Comparison of ENCODE assay signal across 1 cellular context in the genomic region with DNA sequence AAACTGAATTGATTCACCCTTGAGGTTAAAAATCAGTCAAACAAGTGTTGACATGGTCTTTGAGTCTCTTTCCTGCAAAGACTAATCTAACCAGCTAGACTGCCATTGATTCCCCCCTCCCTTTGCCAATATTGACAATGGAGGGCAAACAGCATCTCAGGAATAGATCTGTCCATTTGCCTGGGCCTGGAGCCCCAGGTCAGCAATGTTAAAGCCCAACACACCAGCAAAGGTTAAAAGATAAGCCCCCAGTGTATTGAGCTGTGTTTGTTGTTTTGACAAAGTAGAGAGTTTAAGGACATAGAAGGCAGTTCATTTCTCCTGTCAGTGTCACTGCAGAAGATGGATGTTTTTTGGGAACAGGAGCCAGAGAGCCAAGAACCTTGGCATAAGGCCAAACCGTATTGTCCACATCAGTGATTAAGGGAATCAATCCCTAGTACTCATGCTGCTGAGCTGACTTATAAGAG.
TF ChIP-seq lines count a peak whose summit lies in the region.

No MANE protein-coding gene starts in this region.

TF ChIP-seq in HepG2, 621 proteins besides CTCF, POLR2A, EP300 and RAD21 (continued from another document and continues in another):
- TF ChIP-seq, protein P1, sequence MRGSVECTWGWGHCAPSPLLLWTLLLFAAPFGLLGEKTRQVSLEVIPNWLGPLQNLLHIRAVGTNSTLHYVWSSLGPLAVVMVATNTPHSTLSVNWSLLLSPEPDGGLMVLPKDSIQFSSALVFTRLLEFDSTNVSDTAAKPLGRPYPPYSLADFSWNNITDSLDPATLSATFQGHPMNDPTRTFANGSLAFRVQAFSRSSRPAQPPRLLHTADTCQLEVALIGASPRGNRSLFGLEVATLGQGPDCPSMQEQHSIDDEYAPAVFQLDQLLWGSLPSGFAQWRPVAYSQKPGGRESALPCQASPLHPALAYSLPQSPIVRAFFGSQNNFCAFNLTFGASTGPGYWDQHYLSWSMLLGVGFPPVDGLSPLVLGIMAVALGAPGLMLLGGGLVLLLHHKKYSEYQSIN (CRISPR knock-in tag; IDR thresholded peaks at IDR 0.05; ENCODE audit: borderline replicate concordance) = no peak
- TF ChIP-seq, protein P2, sequence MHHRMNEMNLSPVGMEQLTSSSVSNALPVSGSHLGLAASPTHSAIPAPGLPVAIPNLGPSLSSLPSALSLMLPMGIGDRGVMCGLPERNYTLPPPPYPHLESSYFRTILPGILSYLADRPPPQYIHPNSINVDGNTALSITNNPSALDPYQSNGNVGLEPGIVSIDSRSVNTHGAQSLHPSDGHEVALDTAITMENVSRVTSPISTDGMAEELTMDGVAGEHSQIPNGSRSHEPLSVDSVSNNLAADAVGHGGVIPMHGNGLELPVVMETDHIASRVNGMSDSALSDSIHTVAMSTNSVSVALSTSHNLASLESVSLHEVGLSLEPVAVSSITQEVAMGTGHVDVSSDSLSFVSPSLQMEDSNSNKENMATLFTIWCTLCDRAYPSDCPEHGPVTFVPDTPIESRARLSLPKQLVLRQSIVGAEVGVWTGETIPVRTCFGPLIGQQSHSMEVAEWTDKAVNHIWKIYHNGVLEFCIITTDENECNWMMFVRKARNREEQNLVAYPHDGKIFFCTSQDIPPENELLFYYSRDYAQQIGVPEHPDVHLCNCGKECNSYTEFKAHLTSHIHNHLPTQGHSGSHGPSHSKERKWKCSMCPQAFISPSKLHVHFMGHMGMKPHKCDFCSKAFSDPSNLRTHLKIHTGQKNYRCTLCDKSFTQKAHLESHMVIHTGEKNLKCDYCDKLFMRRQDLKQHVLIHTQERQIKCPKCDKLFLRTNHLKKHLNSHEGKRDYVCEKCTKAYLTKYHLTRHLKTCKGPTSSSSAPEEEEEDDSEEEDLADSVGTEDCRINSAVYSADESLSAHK (CRISPR knock-in tag; IDR thresholded peaks at IDR 0.05; ENCODE audit: borderline replicate concordance) = no peak
- TF ChIP-seq, protein P3, sequence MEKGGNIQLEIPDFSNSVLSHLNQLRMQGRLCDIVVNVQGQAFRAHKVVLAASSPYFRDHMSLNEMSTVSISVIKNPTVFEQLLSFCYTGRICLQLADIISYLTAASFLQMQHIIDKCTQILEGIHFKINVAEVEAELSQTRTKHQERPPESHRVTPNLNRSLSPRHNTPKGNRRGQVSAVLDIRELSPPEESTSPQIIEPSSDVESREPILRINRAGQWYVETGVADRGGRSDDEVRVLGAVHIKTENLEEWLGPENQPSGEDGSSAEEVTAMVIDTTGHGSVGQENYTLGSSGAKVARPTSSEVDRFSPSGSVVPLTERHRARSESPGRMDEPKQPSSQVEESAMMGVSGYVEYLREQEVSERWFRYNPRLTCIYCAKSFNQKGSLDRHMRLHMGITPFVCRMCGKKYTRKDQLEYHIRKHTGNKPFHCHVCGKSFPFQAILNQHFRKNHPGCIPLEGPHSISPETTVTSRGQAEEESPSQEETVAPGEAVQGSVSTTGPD (CRISPR knock-in tag; IDR thresholded peaks at IDR 0.05) = no peak
- TF ChIP-seq ZNF256 (CRISPR knock-in tag; conservative IDR thresholded peaks at IDR 0.05) (no peak), MAFG (CRISPR knock-in tag; IDR thresholded peaks at IDR 0.05) (no peak), ZNF772 (CRISPR knock-in tag; IDR thresholded peaks at IDR 0.05) (peak; percentile 62; the same call in 1 of the 2 replicates), CCAR2 (optimal IDR thresholded peaks at IDR 0.05; ENCODE audit: low read depth, low read length) (no peak), ZNF432 (CRISPR knock-in tag; IDR thresholded peaks at IDR 0.05; ENCODE audit: borderline replicate concordance) (no peak), ZNF282 (IDR thresholded peaks at IDR 0.05; ENCODE audit: partially characterized antibody) (no peak), KAT2B (IDR thresholded peaks at IDR 0.05; ENCODE audit: borderline replicate concordance, low read depth, low read length) (peak; percentile 73; the same call in 1 of the 2 replicates), ZSCAN31 (CRISPR knock-in tag; IDR thresholded peaks at IDR 0.05; ENCODE audit: low read depth) (peak; percentile 67), ARNTL (CRISPR knock-in tag; IDR thresholded peaks at IDR 0.05) (peak; percentile 75), KLF9 (CRISPR knock-in tag; IDR thresholded peaks at IDR 0.05; ENCODE audit: low read depth) (no peak), ZFP36L2 (CRISPR knock-in tag; IDR thresholded peaks at IDR 0.05) (no peak), CHCHD3 (CRISPR knock-in tag; IDR thresholded peaks at IDR 0.05) (no peak), ZBTB1 (CRISPR knock-in tag; IDR thresholded peaks at IDR 0.05; ENCODE audit: borderline replicate concordance) (no peak), SP2 (CRISPR knock-in tag; IDR thresholded peaks at IDR 0.05) (no peak), HMG20B (CRISPR knock-in tag; conservative IDR thresholded peaks at IDR 0.05) (peak; percentile 85), CBFB (CRISPR knock-in tag; IDR thresholded peaks at IDR 0.05) (no peak), SIN3A (IDR thresholded peaks at IDR 0.05; ENCODE audit: borderline replicate concordance, low read depth, low read length) (no peak), KLF11 (CRISPR knock-in tag; IDR thresholded peaks at IDR 0.05) (no peak), ZBTB7B (CRISPR knock-in tag; IDR thresholded peaks at IDR 0.05) (peak; percentile 69; the same call in 1 of the 2 replicates), ZNF75D (CRISPR knock-in tag; IDR thresholded peaks at IDR 0.05; ENCODE audit: borderline replicate concordance) (no peak), ZNF562 (CRISPR knock-in tag; IDR thresholded peaks at IDR 0.05; ENCODE audit: borderline replicate concordance) (no peak), SPEN (CRISPR knock-in tag; IDR thresholded peaks at IDR 0.05; ENCODE audit: low read depth) (peak; percentile 71; the same call in 1 of the 2 replicates)
- TF ChIP-seq, protein P4, sequence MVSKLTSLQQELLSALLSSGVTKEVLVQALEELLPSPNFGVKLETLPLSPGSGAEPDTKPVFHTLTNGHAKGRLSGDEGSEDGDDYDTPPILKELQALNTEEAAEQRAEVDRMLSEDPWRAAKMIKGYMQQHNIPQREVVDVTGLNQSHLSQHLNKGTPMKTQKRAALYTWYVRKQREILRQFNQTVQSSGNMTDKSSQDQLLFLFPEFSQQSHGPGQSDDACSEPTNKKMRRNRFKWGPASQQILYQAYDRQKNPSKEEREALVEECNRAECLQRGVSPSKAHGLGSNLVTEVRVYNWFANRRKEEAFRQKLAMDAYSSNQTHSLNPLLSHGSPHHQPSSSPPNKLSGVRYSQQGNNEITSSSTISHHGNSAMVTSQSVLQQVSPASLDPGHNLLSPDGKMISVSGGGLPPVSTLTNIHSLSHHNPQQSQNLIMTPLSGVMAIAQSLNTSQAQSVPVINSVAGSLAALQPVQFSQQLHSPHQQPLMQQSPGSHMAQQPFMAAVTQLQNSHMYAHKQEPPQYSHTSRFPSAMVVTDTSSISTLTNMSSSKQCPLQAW (CRISPR knock-in tag; IDR thresholded peaks at IDR 0.05) = peak; percentile 88
- TF ChIP-seq, protein P5, sequence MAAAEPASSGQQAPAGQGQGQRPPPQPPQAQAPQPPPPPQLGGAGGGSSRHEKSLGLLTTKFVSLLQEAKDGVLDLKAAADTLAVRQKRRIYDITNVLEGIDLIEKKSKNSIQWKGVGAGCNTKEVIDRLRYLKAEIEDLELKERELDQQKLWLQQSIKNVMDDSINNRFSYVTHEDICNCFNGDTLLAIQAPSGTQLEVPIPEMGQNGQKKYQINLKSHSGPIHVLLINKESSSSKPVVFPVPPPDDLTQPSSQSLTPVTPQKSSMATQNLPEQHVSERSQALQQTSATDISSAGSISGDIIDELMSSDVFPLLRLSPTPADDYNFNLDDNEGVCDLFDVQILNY (CRISPR knock-in tag; conservative IDR thresholded peaks at IDR 0.05) = no peak
- TF ChIP-seq, protein P6, sequence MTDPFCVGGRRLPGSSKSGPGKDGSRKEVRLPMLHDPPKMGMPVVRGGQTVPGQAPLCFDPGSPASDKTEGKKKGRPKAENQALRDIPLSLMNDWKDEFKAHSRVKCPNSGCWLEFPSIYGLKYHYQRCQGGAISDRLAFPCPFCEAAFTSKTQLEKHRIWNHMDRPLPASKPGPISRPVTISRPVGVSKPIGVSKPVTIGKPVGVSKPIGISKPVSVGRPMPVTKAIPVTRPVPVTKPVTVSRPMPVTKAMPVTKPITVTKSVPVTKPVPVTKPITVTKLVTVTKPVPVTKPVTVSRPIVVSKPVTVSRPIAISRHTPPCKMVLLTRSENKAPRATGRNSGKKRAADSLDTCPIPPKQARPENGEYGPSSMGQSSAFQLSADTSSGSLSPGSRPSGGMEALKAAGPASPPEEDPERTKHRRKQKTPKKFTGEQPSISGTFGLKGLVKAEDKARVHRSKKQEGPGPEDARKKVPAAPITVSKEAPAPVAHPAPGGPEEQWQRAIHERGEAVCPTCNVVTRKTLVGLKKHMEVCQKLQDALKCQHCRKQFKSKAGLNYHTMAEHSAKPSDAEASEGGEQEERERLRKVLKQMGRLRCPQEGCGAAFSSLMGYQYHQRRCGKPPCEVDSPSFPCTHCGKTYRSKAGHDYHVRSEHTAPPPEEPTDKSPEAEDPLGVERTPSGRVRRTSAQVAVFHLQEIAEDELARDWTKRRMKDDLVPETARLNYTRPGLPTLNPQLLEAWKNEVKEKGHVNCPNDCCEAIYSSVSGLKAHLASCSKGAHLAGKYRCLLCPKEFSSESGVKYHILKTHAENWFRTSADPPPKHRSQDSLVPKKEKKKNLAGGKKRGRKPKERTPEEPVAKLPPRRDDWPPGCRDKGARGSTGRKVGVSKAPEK (CRISPR knock-in tag; IDR thresholded peaks at IDR 0.05; ENCODE audit: borderline replicate concordance) = peak; percentile 77; the same call in 1 of the 2 replicates
- TF ChIP-seq, protein P7, sequence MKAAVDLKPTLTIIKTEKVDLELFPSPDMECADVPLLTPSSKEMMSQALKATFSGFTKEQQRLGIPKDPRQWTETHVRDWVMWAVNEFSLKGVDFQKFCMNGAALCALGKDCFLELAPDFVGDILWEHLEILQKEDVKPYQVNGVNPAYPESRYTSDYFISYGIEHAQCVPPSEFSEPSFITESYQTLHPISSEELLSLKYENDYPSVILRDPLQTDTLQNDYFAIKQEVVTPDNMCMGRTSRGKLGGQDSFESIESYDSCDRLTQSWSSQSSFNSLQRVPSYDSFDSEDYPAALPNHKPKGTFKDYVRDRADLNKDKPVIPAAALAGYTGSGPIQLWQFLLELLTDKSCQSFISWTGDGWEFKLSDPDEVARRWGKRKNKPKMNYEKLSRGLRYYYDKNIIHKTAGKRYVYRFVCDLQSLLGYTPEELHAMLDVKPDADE (CRISPR knock-in tag; IDR thresholded peaks at IDR 0.05) = no peak
- TF ChIP-seq, protein P8, sequence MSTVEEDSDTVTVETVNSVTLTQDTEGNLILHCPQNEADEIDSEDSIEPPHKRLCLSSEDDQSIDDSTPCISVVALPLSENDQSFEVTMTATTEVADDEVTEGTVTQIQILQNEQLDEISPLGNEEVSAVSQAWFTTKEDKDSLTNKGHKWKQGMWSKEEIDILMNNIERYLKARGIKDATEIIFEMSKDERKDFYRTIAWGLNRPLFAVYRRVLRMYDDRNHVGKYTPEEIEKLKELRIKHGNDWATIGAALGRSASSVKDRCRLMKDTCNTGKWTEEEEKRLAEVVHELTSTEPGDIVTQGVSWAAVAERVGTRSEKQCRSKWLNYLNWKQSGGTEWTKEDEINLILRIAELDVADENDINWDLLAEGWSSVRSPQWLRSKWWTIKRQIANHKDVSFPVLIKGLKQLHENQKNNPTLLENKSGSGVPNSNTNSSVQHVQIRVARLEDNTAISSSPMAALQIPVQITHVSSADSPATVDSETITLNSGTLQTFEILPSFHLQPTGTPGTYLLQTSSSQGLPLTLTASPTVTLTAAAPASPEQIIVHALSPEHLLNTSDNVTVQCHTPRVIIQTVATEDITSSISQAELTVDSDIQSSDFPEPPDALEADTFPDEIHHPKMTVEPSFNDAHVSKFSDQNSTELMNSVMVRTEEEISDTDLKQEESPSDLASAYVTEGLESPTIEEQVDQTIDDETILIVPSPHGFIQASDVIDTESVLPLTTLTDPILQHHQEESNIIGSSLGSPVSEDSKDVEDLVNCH (CRISPR knock-in tag; IDR thresholded peaks at IDR 0.05) = no peak
- TF ChIP-seq, protein P9, sequence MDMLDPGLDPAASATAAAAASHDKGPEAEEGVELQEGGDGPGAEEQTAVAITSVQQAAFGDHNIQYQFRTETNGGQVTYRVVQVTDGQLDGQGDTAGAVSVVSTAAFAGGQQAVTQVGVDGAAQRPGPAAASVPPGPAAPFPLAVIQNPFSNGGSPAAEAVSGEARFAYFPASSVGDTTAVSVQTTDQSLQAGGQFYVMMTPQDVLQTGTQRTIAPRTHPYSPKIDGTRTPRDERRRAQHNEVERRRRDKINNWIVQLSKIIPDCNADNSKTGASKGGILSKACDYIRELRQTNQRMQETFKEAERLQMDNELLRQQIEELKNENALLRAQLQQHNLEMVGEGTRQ (IDR thresholded peaks at IDR 0.05; ENCODE audit: low read depth, low read length) = no peak
- TF ChIP-seq, protein P9 (CRISPR knock-in tag; IDR thresholded peaks at IDR 0.05; ENCODE audit: borderline replicate concordance) = no peak
- TF ChIP-seq, protein P10, sequence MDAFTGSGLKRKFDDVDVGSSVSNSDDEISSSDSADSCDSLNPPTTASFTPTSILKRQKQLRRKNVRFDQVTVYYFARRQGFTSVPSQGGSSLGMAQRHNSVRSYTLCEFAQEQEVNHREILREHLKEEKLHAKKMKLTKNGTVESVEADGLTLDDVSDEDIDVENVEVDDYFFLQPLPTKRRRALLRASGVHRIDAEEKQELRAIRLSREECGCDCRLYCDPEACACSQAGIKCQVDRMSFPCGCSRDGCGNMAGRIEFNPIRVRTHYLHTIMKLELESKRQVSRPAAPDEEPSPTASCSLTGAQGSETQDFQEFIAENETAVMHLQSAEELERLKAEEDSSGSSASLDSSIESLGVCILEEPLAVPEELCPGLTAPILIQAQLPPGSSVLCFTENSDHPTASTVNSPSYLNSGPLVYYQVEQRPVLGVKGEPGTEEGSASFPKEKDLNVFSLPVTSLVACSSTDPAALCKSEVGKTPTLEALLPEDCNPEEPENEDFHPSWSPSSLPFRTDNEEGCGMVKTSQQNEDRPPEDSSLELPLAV (CRISPR knock-in tag; conservative IDR thresholded peaks at IDR 0.05; ENCODE audit: low read depth) = 0 out of 2 replicates have a peak, but pooled peaks have one; percentile 35
- TF ChIP-seq, protein P11, sequence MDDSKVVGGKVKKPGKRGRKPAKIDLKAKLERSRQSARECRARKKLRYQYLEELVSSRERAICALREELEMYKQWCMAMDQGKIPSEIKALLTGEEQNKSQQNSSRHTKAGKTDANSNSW (CRISPR knock-in tag; IDR thresholded peaks at IDR 0.05; ENCODE audit: borderline replicate concordance) = no peak
- TF ChIP-seq, protein P12, sequence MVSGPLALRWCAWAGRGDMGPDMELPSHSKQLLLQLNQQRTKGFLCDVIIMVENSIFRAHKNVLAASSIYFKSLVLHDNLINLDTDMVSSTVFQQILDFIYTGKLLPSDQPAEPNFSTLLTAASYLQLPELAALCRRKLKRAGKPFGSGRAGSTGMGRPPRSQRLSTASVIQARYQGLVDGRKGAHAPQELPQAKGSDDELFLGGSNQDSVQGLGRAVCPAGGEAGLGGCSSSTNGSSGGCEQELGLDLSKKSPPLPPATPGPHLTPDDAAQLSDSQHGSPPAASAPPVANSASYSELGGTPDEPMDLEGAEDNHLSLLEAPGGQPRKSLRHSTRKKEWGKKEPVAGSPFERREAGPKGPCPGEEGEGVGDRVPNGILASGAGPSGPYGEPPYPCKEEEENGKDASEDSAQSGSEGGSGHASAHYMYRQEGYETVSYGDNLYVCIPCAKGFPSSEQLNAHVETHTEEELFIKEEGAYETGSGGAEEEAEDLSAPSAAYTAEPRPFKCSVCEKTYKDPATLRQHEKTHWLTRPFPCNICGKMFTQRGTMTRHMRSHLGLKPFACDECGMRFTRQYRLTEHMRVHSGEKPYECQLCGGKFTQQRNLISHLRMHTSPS (CRISPR knock-in tag; IDR thresholded peaks at IDR 0.05; ENCODE audit: low read depth) = peak; percentile 29; the same call in 1 of the 2 replicates
